Comparison of ENCODE assay signal across 1 cellular context in genomic region chr13:32309812-32310706, GRCh38.
TF ChIP-seq lines count a peak whose summit lies in the region.

No MANE protein-coding gene starts in this region.

TF ChIP-seq in HepG2, 621 proteins besides CTCF, POLR2A, EP300 and RAD21 (continues in another document):
- no peak for TF ChIP-seq HNF1B (CRISPR knock-in tag; IDR thresholded peaks at IDR 0.05)
- no peak for TF ChIP-seq GPBP1L1 (CRISPR knock-in tag; IDR thresholded peaks at IDR 0.05)
- no peak for TF ChIP-seq ZBTB8A (CRISPR knock-in tag; IDR thresholded peaks at IDR 0.05; ENCODE audit: borderline replicate concordance, low read depth)
- no peak for TF ChIP-seq SMARCC2 (IDR thresholded peaks at IDR 0.05)
- TF ChIP-seq STAG1 (CRISPR knock-in tag; IDR thresholded peaks at IDR 0.05): peak; percentile 80
- TF ChIP-seq HMG20A (CRISPR knock-in tag; IDR thresholded peaks at IDR 0.05; ENCODE audit: borderline replicate concordance): no peak
- TF ChIP-seq CBX2 (IDR thresholded peaks at IDR 0.05; ENCODE audit: low read depth, low read length): no peak
- TF ChIP-seq CBX2 (CRISPR knock-in tag; IDR thresholded peaks at IDR 0.05; ENCODE audit: low read depth): no peak
- TF ChIP-seq DPF2 (CRISPR knock-in tag; IDR thresholded peaks at IDR 0.05; ENCODE audit: borderline replicate concordance, low read depth): no peak
- TF ChIP-seq NR2C2 (CRISPR knock-in tag; IDR thresholded peaks at IDR 0.05; ENCODE audit: borderline replicate concordance): no peak
- no peak for TF ChIP-seq ZNF614 (CRISPR knock-in tag; IDR thresholded peaks at IDR 0.05; ENCODE audit: borderline replicate concordance)
- TF ChIP-seq ELK4 (CRISPR knock-in tag; IDR thresholded peaks at IDR 0.05; ENCODE audit: borderline replicate concordance): no peak
- TF ChIP-seq ZNF354B (CRISPR knock-in tag; IDR thresholded peaks at IDR 0.05): no peak
- no peak for TF ChIP-seq ZNF775 (CRISPR knock-in tag; IDR thresholded peaks at IDR 0.05; ENCODE audit: borderline replicate concordance)
- no peak for TF ChIP-seq ZNF24 (IDR thresholded peaks at IDR 0.05)
- TF ChIP-seq SNAPC4 (CRISPR knock-in tag; IDR thresholded peaks at IDR 0.05): no peak
- 0 out of 4 replicates have a peak, but pooled peaks of 1 of the 2 experiments have one; percentile 4 for TF ChIP-seq MAFK (conservative IDR thresholded peaks at IDR 0.05 in 1 of 2, IDR thresholded peaks at IDR 0.05 in 1 of 2; ENCODE audit: low read length in 2 of 2)
- no peak for TF ChIP-seq TCF12 (IDR thresholded peaks at IDR 0.05)
- no peak for TF ChIP-seq TCF12 (CRISPR knock-in tag; IDR thresholded peaks at IDR 0.05)
- no peak for TF ChIP-seq ZFY (CRISPR knock-in tag; IDR thresholded peaks at IDR 0.05)
- TF ChIP-seq FOXA1 (IDR thresholded peaks at IDR 0.05): no peak
- no peak for TF ChIP-seq FOXA1 (CRISPR knock-in tag; IDR thresholded peaks at IDR 0.05)
- TF ChIP-seq ZBTB46 (CRISPR knock-in tag; IDR thresholded peaks at IDR 0.05; ENCODE audit: borderline replicate concordance): no peak
- no peak for TF ChIP-seq ZNF318 (CRISPR knock-in tag; IDR thresholded peaks at IDR 0.05)
- no peak for TF ChIP-seq FOXO4 (CRISPR knock-in tag; conservative IDR thresholded peaks at IDR 0.05)
- TF ChIP-seq ZNF652 (CRISPR knock-in tag; IDR thresholded peaks at IDR 0.05; ENCODE audit: borderline replicate concordance, low read depth): no peak; the same call in 1 of the 2 replicates
- no peak for TF ChIP-seq PHF20 (CRISPR knock-in tag; IDR thresholded peaks at IDR 0.05)
- TF ChIP-seq KDM2A (CRISPR knock-in tag; IDR thresholded peaks at IDR 0.05; ENCODE audit: borderline replicate concordance, low read depth): no peak
- TF ChIP-seq RNF2 (conservative IDR thresholded peaks at IDR 0.05; ENCODE audit: low read depth): no peak
- no peak for TF ChIP-seq MTERF4 (CRISPR knock-in tag; IDR thresholded peaks at IDR 0.05)
- TF ChIP-seq ZFP91 (CRISPR knock-in tag; IDR thresholded peaks at IDR 0.05; ENCODE audit: borderline replicate concordance): no peak
- 0 out of 2 replicates have a peak, but pooled peaks have one; percentile 35 for TF ChIP-seq ZFX (CRISPR knock-in tag; IDR thresholded peaks at IDR 0.05; ENCODE audit: low read depth)
- TF ChIP-seq CENPBD1 (CRISPR knock-in tag; IDR thresholded peaks at IDR 0.05; ENCODE audit: borderline replicate concordance, low read depth): no peak
